Comparison of ENCODE assay signal across 1 cellular context in genomic region chr13:28718538-28719226, GRCh38.
A peak's percentile ranks its signal among the peaks of the same experiment; 100 is the strongest.
TF ChIP-seq lines count a peak whose summit lies in the region.

A gene with protein sequence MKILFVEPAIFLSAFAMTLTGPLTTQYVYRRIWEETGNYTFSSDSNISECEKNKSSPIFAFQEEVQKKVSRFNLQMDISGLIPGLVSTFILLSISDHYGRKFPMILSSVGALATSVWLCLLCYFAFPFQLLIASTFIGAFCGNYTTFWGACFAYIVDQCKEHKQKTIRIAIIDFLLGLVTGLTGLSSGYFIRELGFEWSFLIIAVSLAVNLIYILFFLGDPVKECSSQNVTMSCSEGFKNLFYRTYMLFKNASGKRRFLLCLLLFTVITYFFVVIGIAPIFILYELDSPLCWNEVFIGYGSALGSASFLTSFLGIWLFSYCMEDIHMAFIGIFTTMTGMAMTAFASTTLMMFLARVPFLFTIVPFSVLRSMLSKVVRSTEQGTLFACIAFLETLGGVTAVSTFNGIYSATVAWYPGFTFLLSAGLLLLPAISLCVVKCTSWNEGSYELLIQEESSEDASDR (minus strand): TSS chr13:28718970. CDS start chr13:28717998, 972 bp downstream.

TF ChIP-seq in IMR-90, 13 proteins besides CTCF, POLR2A, EP300 and RAD21 (continued from another document):
- no peak for TF ChIP-seq ELK1 (IDR thresholded peaks at IDR 0.05; ENCODE audit: borderline replicate concordance, low read depth, low read length)
- peak; percentile 3; the same call in 1 of the 2 replicates for TF ChIP-seq RFX5 (IDR thresholded peaks at IDR 0.05; ENCODE audit: low read depth, low read length)
- TF ChIP-seq NFE2L2 (IDR thresholded peaks at IDR 0.05; ENCODE audit: low read depth, low read length) = no peak; the same call in 1 of the 2 replicates
- TF ChIP-seq MAZ (IDR thresholded peaks at IDR 0.05; ENCODE audit: borderline replicate concordance, low read depth, low read length) = peak; percentile 58; the same call in 1 of the 2 replicates
- no peak for TF ChIP-seq CHD1 (IDR thresholded peaks at IDR 0.05; ENCODE audit: low read depth, low read length)
- TF ChIP-seq CEBPB (IDR thresholded peaks at IDR 0.05; ENCODE audit: low read depth, low read length) = no peak
- TF ChIP-seq BHLHE40 (IDR thresholded peaks at IDR 0.05; ENCODE audit: low read depth, low read length) = no peak
- TF ChIP-seq SMC3 (IDR thresholded peaks at IDR 0.05; ENCODE audit: low read depth, low read length) = 0 out of 2 replicates have a peak, but pooled peaks have one; percentile 5
- no peak; the same call in 1 of the 2 replicates for TF ChIP-seq MAFK (IDR thresholded peaks at IDR 0.05; ENCODE audit: low read depth, low read length)
- no peak for TF ChIP-seq RCOR1 (IDR thresholded peaks at IDR 0.05; ENCODE audit: insufficient replicate concordance, low read length)
